In genomic region chr14:57362356-57362755, GRCh38 we compare ENCODE assay signal across 25 cellular contexts. TPM values are rescaled to one million over a fixed set of nuclear protein-coding genes. Genes with fewer than 3 reads are reported as not detected.
DNase-seq lines count a peak whose midpoint lies in the region; ATAC-seq, FAIRE-seq and TF ChIP-seq lines count a peak whose summit lies in the region.
"Had no signal": no experiment of that assay in that cellular context is flagged by ENCODE, and none has a peak within 500 bp of the region (broad histone marks: within the 10 kb centered on the region; RNA-seq: fewer than 3 reads in every experiment).

No MANE protein-coding gene starts in this region.

- H3K9ac ChIP-seq in neural progenitor cell: no peak overlapping the region

- H3K79me2 ChIP-seq in neural progenitor cell (ENCODE audit: low read depth): no peaks in the 10 kb centered on the region

- H3K36me3 ChIP-seq in neural progenitor cell: no peaks in the 10 kb centered on the region
- H3K36me3 ChIP-seq: heart left ventricle, prostate gland had no signal

- peaks cover 14% of the 10 kb centered on the region for H3K27me3 Mint-ChIP-seq in neural progenitor cell (ENCODE audit: insufficient read depth, low read depth)

- no peak overlapping the region for H3K4me3 Mint-ChIP-seq in neural progenitor cell
- H3K4me3 Mint-ChIP-seq: activated CD4-positive, alpha-beta memory T cell treated with anti-CD3 and anti-CD28 coated beads for 36 hours; activated naive CD4-positive, alpha-beta T cell treated with anti-CD3 and anti-CD28 coated beads, Interleukin-2, amount 50 U/mL, for 24 hours; activated T-cell treated with anti-CD3 and anti-CD28 coated beads, Interleukin-2, amount 50 U/mL, for 24 hours; CD14-positive monocyte; natural killer cell treated with Interleukin-12 subunit alpha and Interleukin-12 subunit beta and Interleukin-15 and Interleukin-18, amount 100 ng/mL, for 72 hours; WTC11 had no signal

- no peaks in the 10 kb centered on the region for H4K20me1 ChIP-seq in neural progenitor cell (ENCODE audit: low read depth)

- peak overlapping the region; percentile 26 for H2AFZ ChIP-seq in neural progenitor cell (replicated peaks)

- H3K4me1 ChIP-seq in neural progenitor cell: peaks cover 71% of the 10 kb centered on the region
- H3K4me1 ChIP-seq: heart left ventricle, prostate gland, testis had no signal

- ATAC-seq in activated naive CD4-positive, alpha-beta T cell treated with anti-CD3 and anti-CD28 coated beads, Interleukin-2, amount 50 U/mL, for 72 hours: no peak
- no peak for ATAC-seq in HG03521 (IDR thresholded peaks at IDR 0.05; ENCODE audit: unreplicated experiment)
- ATAC-seq: heart left ventricle; natural killer cell treated with Interleukin-12 subunit alpha and Interleukin-12 subunit beta and Interleukin-15 and Interleukin-18, amount 100 ng/mL, for 72 hours; WTC11 had no signal

- no peak overlapping the region for H3K4me3 ChIP-seq in fibroblast of the aortic adventitia (ENCODE audit: low read depth, low read length)
- no peak overlapping the region for H3K4me3 ChIP-seq in neural progenitor cell
- H3K4me3 ChIP-seq: heart left ventricle, prostate gland, testis had no signal

- H3K27ac Mint-ChIP-seq in neural progenitor cell: no peak overlapping the region
- H3K27ac Mint-ChIP-seq in activated naive CD4-positive, alpha-beta T cell treated with anti-CD3 and anti-CD28 coated beads, Interleukin-2, amount 50 U/mL, for 72 hours: no peak overlapping the region
- H3K27ac Mint-ChIP-seq: activated CD4-positive, alpha-beta memory T cell treated with anti-CD3 and anti-CD28 coated beads for 36 hours; activated naive CD4-positive, alpha-beta T cell treated with anti-CD3 and anti-CD28 coated beads, Interleukin-2, amount 50 U/mL, for 24 hours; activated T-cell treated with anti-CD3 and anti-CD28 coated beads, Interleukin-2, amount 50 U/mL, for 24 hours; CD14-positive monocyte; natural killer cell treated with Interleukin-12 subunit alpha and Interleukin-12 subunit beta and Interleukin-15 and Interleukin-18, amount 100 ng/mL, for 72 hours; WTC11 had no signal

- DNase-seq in Daoy (ENCODE audit: low read depth): peak; percentile 18
- peak; percentile 44 for DNase-seq in RCC 7860 (ENCODE audit: low spot score)
- DNase-seq in fibroblast of the aortic adventitia (ENCODE audit: low read depth): peak; percentile 8
- no peak for DNase-seq in neural progenitor cell (ENCODE audit: low spot score)
- DNase-seq in central memory CD4-positive, alpha-beta T cell: no peak
- no peak for DNase-seq in activated naive CD4-positive, alpha-beta T cell treated with anti-CD3 and anti-CD28 coated beads, Interleukin-2, amount 50 U/mL, for 72 hours (ENCODE audit: low spot score in 2 of 2)
- DNase-seq in activated naive CD4-positive, alpha-beta T cell treated with Interleukin-2 at 50 U/mL for 16 hours: no peak
- DNase-seq: activated CD4-positive, alpha-beta memory T cell treated with anti-CD3 and anti-CD28 coated beads for 36 hours; activated T-cell treated with anti-CD3 and anti-CD28 coated beads, Interleukin-2, amount 50 U/mL, for 24 hours; caudate nucleus; DMS153; effector CD4-positive, alpha-beta T cell; heart left ventricle; NCI-H1048; NCI-H510A treated with DMSO at 0.1 percent for 48 hours; SHP77 treated with DMSO at 0.1 percent for 48 hours; stimulated activated CD4-positive, alpha-beta T cell treated with anti-CD3 and anti-CD28 coated beads, Interleukin-12 subunit alpha, Interleukin-12 subunit beta, amount 100 ng/mL, for 4 hours; testis had no signal

- no peaks in the 10 kb centered on the region for H3K9me3 ChIP-seq in neural progenitor cell (ENCODE audit: low read depth)
- H3K9me3 ChIP-seq: heart left ventricle, prostate gland, testis had no signal

- H3K27me3 ChIP-seq in neural progenitor cell: no peaks in the 10 kb centered on the region
- H3K27me3 ChIP-seq: heart left ventricle, testis had no signal

- no peak for TF ChIP-seq CTCF in fibroblast of the aortic adventitia (IDR thresholded peaks at IDR 0.05; ENCODE audit: insufficient read depth, low read length)
- no peak for TF ChIP-seq CTCF in neural progenitor cell (IDR thresholded peaks at IDR 0.05)

- H3K9me3 Mint-ChIP-seq in neural progenitor cell: peaks cover 3% of the 10 kb centered on the region
- no peaks in the 10 kb centered on the region for H3K9me3 Mint-ChIP-seq in activated naive CD4-positive, alpha-beta T cell treated with anti-CD3 and anti-CD28 coated beads, Interleukin-2, amount 50 U/mL, for 72 hours
- H3K9me3 Mint-ChIP-seq: activated CD4-positive, alpha-beta memory T cell treated with anti-CD3 and anti-CD28 coated beads for 36 hours; activated naive CD4-positive, alpha-beta T cell treated with anti-CD3 and anti-CD28 coated beads, Interleukin-2, amount 50 U/mL, for 24 hours; activated T-cell treated with anti-CD3 and anti-CD28 coated beads, Interleukin-2, amount 50 U/mL, for 24 hours; natural killer cell treated with Interleukin-12 subunit alpha and Interleukin-12 subunit beta and Interleukin-15 and Interleukin-18, amount 100 ng/mL, for 72 hours; WTC11 had no signal

- no peaks in the 10 kb centered on the region for H3K36me3 Mint-ChIP-seq in neural progenitor cell
- no peaks in the 10 kb centered on the region for H3K36me3 Mint-ChIP-seq in activated naive CD4-positive, alpha-beta T cell treated with anti-CD3 and anti-CD28 coated beads, Interleukin-2, amount 50 U/mL, for 72 hours
- H3K36me3 Mint-ChIP-seq: activated CD4-positive, alpha-beta memory T cell treated with anti-CD3 and anti-CD28 coated beads for 36 hours; activated naive CD4-positive, alpha-beta T cell treated with anti-CD3 and anti-CD28 coated beads, Interleukin-2, amount 50 U/mL, for 24 hours; CD14-positive monocyte; natural killer cell treated with Interleukin-12 subunit alpha and Interleukin-12 subunit beta and Interleukin-15 and Interleukin-18, amount 100 ng/mL, for 72 hours; WTC11 had no signal

- H3K4me2 ChIP-seq in neural progenitor cell: peak overlapping the region; percentile 6

- peaks cover 58% of the 10 kb centered on the region for H3K4me1 Mint-ChIP-seq in neural progenitor cell
- H3K4me1 Mint-ChIP-seq: activated naive CD4-positive, alpha-beta T cell treated with anti-CD3 and anti-CD28 coated beads, Interleukin-2, amount 50 U/mL, for 24 hours; CD14-positive monocyte had no signal

- H3K27ac ChIP-seq in neural progenitor cell: no peak overlapping the region
- H3K27ac ChIP-seq: heart left ventricle, prostate gland, testis had no signal

- peaks cover 6% of the 10 kb centered on the region for H3F3A ChIP-seq in neural progenitor cell (ENCODE audit: low read depth)

- FAIRE-seq in RCC 7860 (lab: Jason Lieb, UNC): no peak
- FAIRE-seq: H54 had no signal

RNA-seq across cellular contexts. Expression of gene NAA30, which starts 28.0 kb away (rescaled TPM):
- 24.5 and 27.4 TPM in 2 replicates for total RNA-seq in Daoy (2014; rRNA removed; shearing (Covaris generic))
- 24.6 and 28.2 TPM in 2 replicates for total RNA-seq in fibroblast of the aortic adventitia (ENCODE audit: low replicate concordance)
- total RNA-seq in neural progenitor cell (ENCODE audit: low replicate concordance): 29.2 and 53.8 TPM in 2 replicates
- 10 to 100 TPM; 14.5 to 15.7 TPM for total RNA-seq in activated naive CD4-positive, alpha-beta T cell treated with anti-CD3 and anti-CD28 coated beads, Interleukin-2, amount 50 U/mL, for 72 hours

Comparison
In these comparisons a context has a peak if more than half of its experiments do, and no peak if none do; other contexts are left out.
1. DNase-seq: peak in Daoy (single experiment), RCC 7860 (single experiment) and fibroblast of the aortic adventitia (single experiment); none in neural progenitor cell (single experiment), central memory CD4-positive, alpha-beta T cell (single experiment), activated naive CD4-positive, alpha-beta T cell treated with anti-CD3 and anti-CD28 coated beads, Interleukin-2, amount 50 U/mL, for 72 hours (0 of 2) and activated naive CD4-positive, alpha-beta T cell treated with Interleukin-2 at 50 U/mL for 16 hours (single experiment).